13 cellular contexts compared by ENCODE assay signal in genomic region chr4:8039290-8039689, GRCh38.
DNase-seq lines count a peak whose midpoint lies in the region; TF ChIP-seq lines count a peak whose summit lies in the region.
"Had no signal": no experiment of that assay in that cellular context is flagged by ENCODE, and none has a peak within 500 bp of the region (broad histone marks: within the 10 kb centered on the region; RNA-seq: fewer than 3 reads in every experiment).

No MANE protein-coding gene starts in this region.

- TF ChIP-seq CTCF in glutamatergic neuron (IDR thresholded peaks at IDR 0.05; ENCODE audit: partially characterized antibody, unreplicated experiment) = no peak
- no peak for TF ChIP-seq CTCF in PC-9 (conservative IDR thresholded peaks at IDR 0.05)
- TF ChIP-seq CTCF in foreskin fibroblast (IDR thresholded peaks at IDR 0.05; ENCODE audit: low read depth, low read length) = no peak

- intact Hi-C loops in PC-9 (cut with micrococcal nuclease; ENCODE audit: unreplicated experiment) = no loop called here

- no peaks in the 10 kb centered on the region for H3K9me2 ChIP-seq in PC-9 (ENCODE audit: insufficient read depth)

- peak; percentile 93 for DNase-seq in COR-L47 (lab: John Stamatoyannopoulos, UW)
- peak; percentile 85 for DNase-seq in NCI-H128 (lab: John Stamatoyannopoulos, UW; ENCODE audit: unreplicated experiment)
- peak; percentile 80 for DNase-seq in NCI-H510A treated with DMSO at 0.1 percent for 48 hours (lab: John Stamatoyannopoulos, UW)
- peak; percentile 78 for DNase-seq in glutamatergic neuron
- no peak for DNase-seq in PC-9
- DNase-seq in foreskin fibroblast = no peak
- DNase-seq in activated CD8-positive, alpha-beta memory T cell treated with anti-CD3 and anti-CD28 coated beads, Interleukin-2, amount 50 U/mL, for 48 hours = no peak
- no peak for DNase-seq in stimulated activated CD4-positive, alpha-beta T cell treated with anti-CD3 and anti-CD28 coated beads, Interleukin-2, amount 100 ng/mL, for 48 hours
- DNase-seq: activated naive CD8-positive, alpha-beta T cell treated with anti-CD3 and anti-CD28 coated beads for 36 hours; Peyer's patch; stimulated activated naive B cell treated with anti-CD40 and anti-IgM and Interleukin-4, amounts not matched to agents 10 μg/mL and 1 μg/mL and 100 μg/mL, for 72 hours; T-helper 9 cell had no signal

- POLR2A ChIA-PET in PC-9 (lab: Charles Lee; ENCODE audit: unreplicated experiment) = no interaction called here

- 0 out of 2 replicates have a peak, but pooled peaks cover 2% of the 10 kb centered on the region for H3K27me3 ChIP-seq in PC-9 (ENCODE audit: insufficient read depth, low read depth)
- H3K27me3 ChIP-seq: Peyer's patch had no signal

- H3K4me2 ChIP-seq in PC-9 = no peak overlapping the region

- H3K27me3 Mint-ChIP-seq in glutamatergic neuron (ENCODE audit: unreplicated experiment) = peaks cover 3% of the 10 kb centered on the region

- CTCF ChIA-PET in PC-9 (lab: Charles Lee) = no interaction called here

- no peak overlapping the region for H3K4me3 ChIP-seq in PC-9
- no peak overlapping the region for H3K4me3 ChIP-seq in foreskin fibroblast (ENCODE audit: low read depth in 1 of 2, low read length in 2 of 2)
- H3K4me3 ChIP-seq: Peyer's patch had no signal

- no peaks in the 10 kb centered on the region for H4K20me1 ChIP-seq in PC-9 (ENCODE audit: insufficient read depth)

- H3K9me3 ChIP-seq in PC-9 (ENCODE audit: insufficient read depth, low read depth) = no peaks in the 10 kb centered on the region
- H3K9me3 ChIP-seq: Peyer's patch had no signal

- H3K27ac Mint-ChIP-seq in glutamatergic neuron (ENCODE audit: unreplicated experiment) = peak overlapping the region; percentile 0
- H3K27ac Mint-ChIP-seq: activated naive CD8-positive, alpha-beta T cell treated with anti-CD3 and anti-CD28 coated beads for 36 hours; stimulated activated naive B cell treated with anti-CD40 and anti-IgM and Interleukin-4, amounts not matched to agents 10 μg/mL and 1 μg/mL and 100 μg/mL, for 72 hours had no signal

- no peaks in the 10 kb centered on the region for H3K36me3 Mint-ChIP-seq in glutamatergic neuron (ENCODE audit: unreplicated experiment)
- H3K36me3 Mint-ChIP-seq: activated naive CD8-positive, alpha-beta T cell treated with anti-CD3 and anti-CD28 coated beads for 36 hours had no signal

- H3K4me1 ChIP-seq in PC-9 (replicated peaks; ENCODE audit: insufficient read depth) = no peaks in the 10 kb centered on the region
- H3K4me1 ChIP-seq: Peyer's patch had no signal

- BruUV-seq in PC-9 (replicated peaks; lab: Mats Ljungman, UMichigan) = no TSS peak

- no peak overlapping the region for H3K27ac ChIP-seq in PC-9
- H3K27ac ChIP-seq: HL-60, Peyer's patch had no signal

- H3K9me3 Mint-ChIP-seq in glutamatergic neuron (ENCODE audit: unreplicated experiment) = peaks cover 3% of the 10 kb centered on the region
- H3K9me3 Mint-ChIP-seq: activated naive CD8-positive, alpha-beta T cell treated with anti-CD3 and anti-CD28 coated beads for 36 hours; stimulated activated naive B cell treated with anti-CD40 and anti-IgM and Interleukin-4, amounts not matched to agents 10 μg/mL and 1 μg/mL and 100 μg/mL, for 72 hours had no signal

- no peaks in the 10 kb centered on the region for H3K79me2 ChIP-seq in PC-9 (ENCODE audit: low read depth)

- no peaks in the 10 kb centered on the region for H3K36me3 ChIP-seq in PC-9 (ENCODE audit: low read depth)
- H3K36me3 ChIP-seq: Peyer's patch had no signal

- H3K4me3 Mint-ChIP-seq in glutamatergic neuron (ENCODE audit: unreplicated experiment) = peak overlapping the region; percentile 9
- H3K4me3 Mint-ChIP-seq: activated naive CD8-positive, alpha-beta T cell treated with anti-CD3 and anti-CD28 coated beads for 36 hours; stimulated activated naive B cell treated with anti-CD40 and anti-IgM and Interleukin-4, amounts not matched to agents 10 μg/mL and 1 μg/mL and 100 μg/mL, for 72 hours had no signal

- H3K4me1 Mint-ChIP-seq in glutamatergic neuron (ENCODE audit: low read depth, unreplicated experiment) = peaks cover 31% of the 10 kb centered on the region

- no peaks in the 10 kb centered on the region for H3F3A ChIP-seq in PC-9 (ENCODE audit: insufficient read depth, low read depth)

- no peak overlapping the region for H2AFZ ChIP-seq in PC-9

Comparison
In these comparisons a context has a peak if more than half of its experiments do, and no peak if none do; other contexts are left out.
1. DNase-seq: peak in COR-L47 (single experiment), NCI-H128 (single experiment), NCI-H510A treated with DMSO at 0.1 percent for 48 hours (single experiment) and glutamatergic neuron (single experiment); none in PC-9 (0 of 2), foreskin fibroblast (0 of 2), activated CD8-positive, alpha-beta memory T cell treated with anti-CD3 and anti-CD28 coated beads, Interleukin-2, amount 50 U/mL, for 48 hours (single experiment) and stimulated activated CD4-positive, alpha-beta T cell treated with anti-CD3 and anti-CD28 coated beads, Interleukin-2, amount 100 ng/mL, for 48 hours (0 of 2).